8 cellular contexts compared by ENCODE assay signal in the genomic region with DNA sequence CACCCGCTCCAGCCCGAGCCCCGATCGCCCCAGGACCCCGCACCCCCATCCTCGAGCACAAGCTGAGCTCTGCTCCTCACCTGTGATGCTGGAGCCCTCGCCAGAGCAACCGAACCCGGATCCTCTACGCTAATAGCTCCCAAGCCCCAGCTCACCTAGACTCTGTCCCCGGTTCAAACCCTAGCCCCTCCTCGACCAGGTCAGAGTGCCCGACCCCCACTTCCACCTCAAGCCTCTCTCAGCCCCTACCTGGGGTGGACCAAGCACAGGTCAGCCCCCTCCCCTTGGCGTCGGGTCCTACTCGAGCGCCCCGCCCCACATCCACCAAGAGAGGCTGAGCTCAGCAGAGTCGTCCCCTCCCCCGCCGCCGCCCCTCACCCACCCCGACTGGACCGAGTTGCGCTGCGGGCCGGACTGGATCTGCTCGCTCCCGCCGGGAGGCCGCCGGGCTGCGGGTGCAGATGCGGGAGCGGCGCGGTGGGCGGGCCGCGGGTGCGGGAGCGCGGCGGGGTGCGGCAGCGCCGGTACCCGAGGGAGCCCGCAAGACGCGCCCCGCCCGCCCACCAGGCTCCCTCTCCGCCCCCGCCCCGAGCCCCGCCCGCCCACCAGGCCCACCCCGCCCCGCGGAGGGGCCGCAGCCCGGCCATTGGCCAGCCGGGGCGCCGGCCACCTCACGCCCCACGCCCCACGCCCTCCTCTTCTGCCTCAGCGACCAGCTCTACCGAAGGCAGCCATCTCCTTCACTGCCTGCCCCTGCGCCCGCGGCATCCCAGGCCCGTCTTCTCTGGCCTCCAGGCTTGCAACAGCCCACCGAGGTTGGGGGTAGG. TPM values are rescaled to one million over a fixed set of nuclear protein-coding genes. Genes with fewer than 3 reads are reported as not detected.
DNase-seq lines count a peak whose midpoint lies in the region; ATAC-seq and TF ChIP-seq lines count a peak whose summit lies in the region.

No MANE protein-coding gene starts in this region.

- H3K27ac ChIP-seq in duodenal mucosa (ENCODE audit: low read depth, low read length), result no peak overlapping the region
- H3K27ac ChIP-seq in lower lobe of right lung, result peak overlapping the region; percentile 70
- H3K27ac ChIP-seq in thyroid gland, result peak overlapping the region in 2 of 3 donors; percentile 23 to 46

- H3K27me3 ChIP-seq in duodenal mucosa (ENCODE audit: control insufficient read depth in 1 of 2, insufficient read depth in 2 of 2, low read length in 2 of 2) (peaks cover 36 to 49% of the 10 kb centered on the region in 2 donors), lower lobe of right lung (ENCODE audit: low read depth) (peaks cover 30% of the 10 kb centered on the region), thyroid gland (no peaks in the 10 kb centered on the region)

- TF ChIP-seq POLR2A in thyroid gland (IDR thresholded peaks at IDR 0.05), result no peak

- 0 to 3% methylated on average over 10 to 24 of the region's 76 CpGs for WGBS in thyroid gland, 2 donors

- no peak overlapping the region for H3K9ac ChIP-seq in duodenal mucosa (ENCODE audit: low read depth in 1 of 2, low read length in 2 of 2)

- H3K4me3 ChIP-seq in duodenal mucosa (ENCODE audit: low read depth in 1 of 2, low read length in 2 of 2) (peak overlapping the region; percentile 48 to 55), lower lobe of right lung (peak overlapping the region; percentile 60), thyroid gland (replicated peaks in 1 of 3) (peak overlapping the region in 1 of 3 donors; percentile 38)

- intact Hi-C loops in lower lobe of right lung (cut with DNase I) (no loop called here), thyroid gland (cut with DNase I) (no loop called here)

- TF ChIP-seq CTCF in lower lobe of right lung (IDR thresholded peaks at IDR 0.05), result no peak
- no peak for TF ChIP-seq CTCF in thyroid gland (IDR thresholded peaks at IDR 0.05)

- DNase-seq in DMS79 (lab: John Stamatoyannopoulos, UW) (peak; percentile 6), NCI-H510A (lab: John Stamatoyannopoulos, UW) (peak; percentile 22), lower lobe of right lung (peak; percentile 48), thyroid gland (peak; percentile 12 to 42), ureter (ENCODE audit: low spot score) (no peak)
- DNase-seq in activated CD8-positive, alpha-beta memory T cell treated with anti-CD3 and anti-CD28 coated beads, Interleukin-2, amount 50 U/mL, for 4 hours, result no peak

- ATAC-seq in lower lobe of right lung (peak; percentile 79 to 81), HG02571 (IDR thresholded peaks at IDR 0.05; ENCODE audit: unreplicated experiment) (no peak)

- H3K4me1 ChIP-seq in duodenal mucosa (ENCODE audit: control insufficient read depth in 1 of 2, insufficient read depth in 2 of 2, low read length in 2 of 2) (peaks cover 0 to 4% of the 10 kb centered on the region in 2 donors), lower lobe of right lung (peaks cover 4% of the 10 kb centered on the region), thyroid gland (peaks cover 6 to 8% of the 10 kb centered on the region in 2 donors)

- no peaks in the 10 kb centered on the region for H3K9me3 ChIP-seq in duodenal mucosa (ENCODE audit: control insufficient read depth in 1 of 2, low read length in 2 of 2)
- H3K9me3 ChIP-seq in lower lobe of right lung, result no peaks in the 10 kb centered on the region
- H3K9me3 ChIP-seq in thyroid gland, result no peaks in the 10 kb centered on the region

- H3K36me3 ChIP-seq in duodenal mucosa (ENCODE audit: control insufficient read depth in 1 of 2, insufficient read depth in 2 of 2, low read length in 2 of 2), result no peaks in the 10 kb centered on the region
- no peaks in the 10 kb centered on the region for H3K36me3 ChIP-seq in lower lobe of right lung
- H3K36me3 ChIP-seq in thyroid gland, result no peaks in the 10 kb centered on the region

RNA-seq across cellular contexts. Expression of gene DKK3, which starts 0.6 kb away (rescaled TPM):
- total RNA-seq in lower lobe of right lung, result 111 TPM
- total RNA-seq in thyroid gland, result 10 to 100 TPM; 15.1 to 72.0 (median 27.3) TPM
- total RNA-seq in ureter, result 74.6 TPM

Comparison
In these comparisons a context has a peak if more than half of its experiments do, and no peak if none do; other contexts are left out.
1. DNase-seq: peak in DMS79 (single experiment), NCI-H510A (single experiment), lower lobe of right lung (single experiment) and thyroid gland (2 of 2); none in activated CD8-positive, alpha-beta memory T cell treated with anti-CD3 and anti-CD28 coated beads, Interleukin-2, amount 50 U/mL, for 4 hours (single experiment) and ureter (single experiment).